8 cellular contexts compared by ENCODE assay signal in the genomic region with DNA sequence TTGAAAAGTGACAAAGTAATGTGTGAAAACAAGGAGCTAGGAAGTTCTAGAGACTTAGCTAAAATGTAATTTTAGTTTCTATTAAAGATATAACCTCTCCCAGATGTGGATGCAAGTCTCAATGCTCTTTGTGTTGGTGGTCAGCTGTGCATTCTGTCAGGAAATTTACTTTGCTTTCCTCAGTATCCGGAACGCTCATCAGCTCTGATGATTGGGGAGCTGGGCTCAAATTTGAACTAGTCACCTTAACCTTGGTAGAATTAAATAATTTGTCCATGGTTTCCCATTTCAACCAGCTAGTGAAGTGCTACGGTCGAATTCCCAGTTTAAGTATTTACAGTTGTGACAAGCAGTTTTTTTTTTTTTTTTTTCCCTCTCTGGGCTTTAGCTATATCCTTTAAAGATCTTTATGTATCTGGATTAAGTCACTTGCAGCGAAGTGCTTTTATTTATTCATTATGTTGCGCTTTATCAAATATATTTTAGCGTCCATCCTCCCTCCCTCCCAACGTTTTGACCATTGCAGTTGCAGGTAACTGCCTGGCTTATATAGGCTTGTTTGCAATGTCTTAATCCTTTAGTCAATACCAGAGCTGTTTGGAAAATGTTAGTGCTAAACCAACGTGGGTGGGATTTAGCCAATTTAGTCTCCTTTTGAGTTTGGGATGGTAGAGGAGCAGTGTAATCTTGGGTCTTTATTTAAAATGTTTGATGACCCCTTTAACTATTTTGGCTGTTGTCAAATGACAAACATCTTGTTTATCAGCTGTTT.
DNase-seq lines count a peak whose midpoint lies in the region; ATAC-seq and TF ChIP-seq lines count a peak whose summit lies in the region.

No MANE protein-coding gene starts in this region.

- peaks cover 36% of the 10 kb centered on the region for H3K36me3 ChIP-seq in RWPE2 (ENCODE audit: low read depth)

- no peaks in the 10 kb centered on the region for H3K9me3 ChIP-seq in RWPE2 (ENCODE audit: severe bottlenecking)

- H3K4me1 ChIP-seq in RWPE2 (ENCODE audit: insufficient read depth, poor library complexity, severe bottlenecking): peaks cover 6% of the 10 kb centered on the region

- no peaks in the 10 kb centered on the region for H3K27me3 ChIP-seq in RWPE2 (ENCODE audit: insufficient read depth, poor library complexity, severe bottlenecking)

- H3K27ac ChIP-seq in RWPE2 (ENCODE audit: poor library complexity, severe bottlenecking): peak overlapping the region; percentile 69

- no peak for DNase-seq in GM12865 (ENCODE audit: low read depth)
- no peak for DNase-seq in RWPE2 (ENCODE audit: low spot score)
- no peak for DNase-seq in fibroblast of mammary gland (ENCODE audit: low read depth)
- no peak for DNase-seq in retinal pigment epithelial cell (ENCODE audit: low read depth)
- no peak for DNase-seq in AG08395 (ENCODE audit: low spot score)
- DNase-seq in NCI-H226: no peak
- no peak for DNase-seq in stimulated activated CD4-positive, alpha-beta T cell treated with anti-CD3 and anti-CD28 coated beads, Interleukin-4, amount 100 ng/mL, for 1 hour
- DNase-seq in NCI-H446 treated with DMSO at 0.1 percent for 48 hours (lab: John Stamatoyannopoulos, UW): no peak

- TF ChIP-seq CTCF in GM12865 (IDR thresholded peaks at IDR 0.05; ENCODE audit: insufficient read depth, low read depth, low read length, missing control alignments) (no peak), RWPE2 (IDR thresholded peaks at IDR 0.05; ENCODE audit: poor library complexity, severe bottlenecking) (no peak), fibroblast of mammary gland (conservative IDR thresholded peaks at IDR 0.05; ENCODE audit: control insufficient read depth, insufficient read depth, low read depth, low read length) (no peak), retinal pigment epithelial cell (conservative IDR thresholded peaks at IDR 0.05; ENCODE audit: low read depth, low read length) (no peak)

- no peak for ATAC-seq in RWPE2 (ENCODE audit: low read depth)

- H3K4me3 ChIP-seq in GM12865 (ENCODE audit: low read depth, low read length) (peak overlapping the region; percentile 85), RWPE2 (ENCODE audit: severe bottlenecking) (peak overlapping the region; percentile 80), fibroblast of mammary gland (ENCODE audit: control insufficient read depth, low read depth, low read length) (peak overlapping the region; percentile 89), retinal pigment epithelial cell (ENCODE audit: low read length) (peak overlapping the region; percentile 95)
